ENCODE assay signal across 10 cellular contexts in genomic region chr5:73487257-73487656, GRCh38. TPM values are rescaled to one million over a fixed set of nuclear protein-coding genes. Genes with fewer than 3 reads are reported as not detected.
DNase-seq lines count a peak whose midpoint lies in the region; FAIRE-seq and TF ChIP-seq lines count a peak whose summit lies in the region.
"Not testable (repeated sequence)": the region's sequence is repeated elsewhere in the genome, so short reads cannot be mapped to it uniquely, and the experiment has no call there.
"Had no signal": no experiment of that assay in that cellular context is flagged by ENCODE, and none has a peak within 500 bp of the region (broad histone marks: within the 10 kb centered on the region; RNA-seq: fewer than 3 reads in every experiment).

No MANE protein-coding gene starts in this region.

- not testable (repeated sequence) for H4K91ac ChIP-seq in H9 (ENCODE audit: insufficient read length, low read depth, low read length)
- H4K91ac ChIP-seq in H1 (replicated peaks; ENCODE audit: insufficient read length, low read length), result peak overlapping the region; percentile 9

- CTCF ChIA-PET in H1 (lab: Charles Lee; ENCODE audit: partially characterized antibody), result interaction anchor here (0.8 to 5.3 kb wide), 13 partner anchors 9 to 45 kb away, joined by 3 to 38 read pairs (median 5); partner anchors contain the start of gene FOXD1

- H2BK5ac ChIP-seq in H9 (ENCODE audit: insufficient read length, low read length), result not testable (repeated sequence)
- peak overlapping the region; percentile 60; the same call in 1 of the 2 replicates for H2BK5ac ChIP-seq in H1 (ENCODE audit: low read depth, low read length)

- DNase-seq in H9 (peak; percentile 52), H1 (ENCODE audit: low read depth in 1 of 2, low spot score in 2 of 2) (peak in 1 of 2 experiments; percentile 63), neural progenitor cell (ENCODE audit: low spot score) (peak; percentile 31)
- not testable (repeated sequence) for DNase-seq in iPS DF 6.9 (ENCODE audit: low read depth, low spot score)

- peak overlapping the region; percentile 43 to 49; a peak in 4 of 5 replicates for H3K4me3 Mint-ChIP-seq in H9
- not testable (repeated sequence) for H3K4me3 Mint-ChIP-seq in neural progenitor cell

- not testable (repeated sequence) for H4K8ac ChIP-seq in H9 (replicated peaks; ENCODE audit: insufficient read length, low read depth, low read length); H1 (ENCODE audit: extremely low read depth, insufficient read depth, low read length)

- not testable (repeated sequence) for H3K36me3 ChIP-seq in ES-I3 (ENCODE audit: insufficient read depth, low read length); HUES64 (ENCODE audit: insufficient read depth, low read length); H1 (ENCODE audit: control insufficient read depth in 2 of 4, insufficient read depth in 4 of 4, low read length in 3 of 4); iPS DF 6.9 (ENCODE audit: control insufficient read depth, insufficient read depth, low read length); neural progenitor cell

- not testable (repeated sequence) for H3K9me3 ChIP-seq in ES-I3 (ENCODE audit: control insufficient read depth, insufficient read depth, low read length); H9 (ENCODE audit: control insufficient read depth, low read depth, low read length); HUES64 (ENCODE audit: insufficient read depth, low read depth, low read length); H1 (ENCODE audit: insufficient read depth in 2 of 2, low read depth in 1 of 2, low read length in 1 of 2); iPS DF 6.9 (ENCODE audit: control insufficient read depth, insufficient read depth, low read length); iPS-18c (ENCODE audit: control insufficient read depth, insufficient read depth, low read length); neural progenitor cell (ENCODE audit: low read depth)

- not testable (repeated sequence) for H4K5ac ChIP-seq in H9 (ENCODE audit: insufficient read length, low read depth, low read length)
- peak overlapping the region; percentile 63 for H4K5ac ChIP-seq in H1 (ENCODE audit: insufficient read length, low read depth, low read length)

- not testable (repeated sequence) for H2AFZ ChIP-seq in H9 (ENCODE audit: low read length); H1 (ENCODE audit: low read length); neural progenitor cell (replicated peaks)

- H3K23ac ChIP-seq in H9 (ENCODE audit: insufficient read length, low read depth, low read length); H1 (ENCODE audit: insufficient read length): not testable (repeated sequence)

- H2BK12ac ChIP-seq in H9 (ENCODE audit: insufficient read length, low read depth, low read length); H1 (ENCODE audit: low read depth, low read length): not testable (repeated sequence)

- H2AK5ac ChIP-seq in H9 (ENCODE audit: insufficient read length, low read length); H1 (ENCODE audit: low read depth, low read length): not testable (repeated sequence)

- H3K4me2 ChIP-seq in H9 (ENCODE audit: insufficient read depth, insufficient read length, low read length), result peak overlapping the region; percentile 1
- H3K4me2 ChIP-seq in H1 (ENCODE audit: insufficient read depth in 1 of 2, low read depth in 2 of 2, low read length in 2 of 2), result peak overlapping the region; percentile 61 to 68
- H3K4me2 ChIP-seq in neural progenitor cell, result peak overlapping the region; percentile 14

- not testable (repeated sequence) for H3K18ac ChIP-seq in H9 (ENCODE audit: insufficient read length, low read depth, low read length)
- peak overlapping the region; percentile 2 for H3K18ac ChIP-seq in H1 (ENCODE audit: extremely low read depth, low read length)

- FAIRE-seq in H1 (lab: Jason Lieb, UNC), result not testable (repeated sequence)

- not testable (repeated sequence) for H3T11ph ChIP-seq in H9 (ENCODE audit: low read length)

- H3K23me2 ChIP-seq in H9 (ENCODE audit: insufficient read length, low read depth, low read length, poor library complexity, severe bottlenecking); H1 (ENCODE audit: low read depth, low read length): not testable (repeated sequence)

- H3K79me1 ChIP-seq in H9 (ENCODE audit: insufficient read depth, low read depth, low read length, poor library complexity, severe bottlenecking); H1 (ENCODE audit: low read depth, low read length): not testable (repeated sequence)

- peak overlapping the region; percentile 39 for H2BK120ac ChIP-seq in H9 (ENCODE audit: low read depth, low read length, poor library complexity, severe bottlenecking)
- peak overlapping the region; percentile 93 for H2BK120ac ChIP-seq in H1 (replicated peaks; ENCODE audit: low read depth, low read length)

- H3K56ac ChIP-seq in H9 (ENCODE audit: insufficient read length, low read depth, low read length), result not testable (repeated sequence)
- peak overlapping the region; percentile 59 for H3K56ac ChIP-seq in H1 (replicated peaks; ENCODE audit: insufficient read length, low read depth, low read length)

- H3K9ac ChIP-seq in ES-I3 (ENCODE audit: low read depth, low read length) (0 out of 2 replicates have a peak overlapping the region, but pooled peaks have one; percentile 3), HUES64 (ENCODE audit: low read depth, low read length) (peak overlapping the region; percentile 54), H1 (replicated peaks in 1 of 4; ENCODE audit: extremely low read depth in 1 of 4, low read depth in 3 of 4, low read length in 3 of 4) (0 out of 7 replicates have a peak overlapping the region, but pooled peaks of 2 of the 4 experiments have one; percentile 15 to 29)
- not testable (repeated sequence) for H3K9ac ChIP-seq in H9 (ENCODE audit: extremely low read depth, insufficient read length, low read length); neural progenitor cell

- H3K27me3 Mint-ChIP-seq in H9 (ENCODE audit: low read depth); neural progenitor cell (ENCODE audit: insufficient read depth, low read depth): not testable (repeated sequence)

- TF ChIP-seq POLR2A in H1 (IDR thresholded peaks at IDR 0.05; ENCODE audit: control extremely low read depth in 1 of 2, low read depth in 2 of 2, low read length in 2 of 2), result not testable (repeated sequence)

- H3K4me3 ChIP-seq in HUES64 (ENCODE audit: low read length), result peak overlapping the region; percentile 28
- H3K4me3 ChIP-seq in H1 (ENCODE audit: extremely low read depth in 1 of 4, insufficient read depth in 2 of 4, low read depth in 3 of 4, low read length in 4 of 4), result peak overlapping the region in 1 of 4 experiments; percentile 40; a peak in 3 of 8 replicates
- not testable (repeated sequence) for H3K4me3 ChIP-seq in iPS DF 6.9 (ENCODE audit: low read length); neural progenitor cell
- H3K4me3 ChIP-seq in iPS-18c (ENCODE audit: insufficient read depth, low read depth, low read length), result peak overlapping the region; percentile 21; the same call in 1 of the 2 replicates

- not testable (repeated sequence) for H3K14ac ChIP-seq in H9 (ENCODE audit: insufficient read depth, low read length); H1 (ENCODE audit: insufficient read length)

- not testable (repeated sequence) for H3K27me3 ChIP-seq in H9 (ENCODE audit: insufficient read depth, low read length); HUES64 (ENCODE audit: insufficient read depth, low read length); H1 (replicated peaks in 1 of 4; ENCODE audit: control insufficient read depth in 3 of 4, extremely low read depth in 1 of 4, insufficient read depth in 3 of 4, low read length in 3 of 4); iPS DF 6.9 (ENCODE audit: control insufficient read depth, insufficient read depth, low read length); neural progenitor cell

- H3K9me3 Mint-ChIP-seq in H9, neural progenitor cell: not testable (repeated sequence)

- not testable (repeated sequence) for H2BK15ac ChIP-seq in H9 (ENCODE audit: low read depth, low read length); H1 (ENCODE audit: low read length)

- POLR2A ChIA-PET in H1 (lab: Charles Lee; ENCODE audit: partially characterized antibody), result interaction anchor here (0.6 to 9.3 kb wide), 23 partner anchors 9 to 570 kb away, joined by 3 to 170 read pairs (median 5); partner anchors contain the start of genes BTF3 and FOXD1

- peaks cover 65 to 72% of the 10 kb centered on the region in 2 experiments for H3K4me1 Mint-ChIP-seq in H9
- H3K4me1 Mint-ChIP-seq in neural progenitor cell, result not testable (repeated sequence)

- peaks cover 20% of the 10 kb centered on the region for H3F3A ChIP-seq in neural progenitor cell (ENCODE audit: low read depth)

- H3K27ac Mint-ChIP-seq in H9, result peak overlapping the region; percentile 96 to 99 (median 99)
- not testable (repeated sequence) for H3K27ac Mint-ChIP-seq in neural progenitor cell

- peak overlapping the region; percentile 89 for H3K27ac ChIP-seq in H9 (ENCODE audit: insufficient read length, low read depth, low read length)
- H3K27ac ChIP-seq in HUES64 (ENCODE audit: low read depth, low read length), result peak overlapping the region; percentile 99
- peak overlapping the region; percentile 76; the same call in 1 of the 2 replicates for H3K27ac ChIP-seq in H1 (ENCODE audit: low read depth, low read length)
- H3K27ac ChIP-seq in iPS DF 6.9 (ENCODE audit: low read length), result peak overlapping the region; percentile 48
- not testable (repeated sequence) for H3K27ac ChIP-seq in neural progenitor cell

- TF ChIP-seq EP300 in H1 (IDR thresholded peaks at IDR 0.05; ENCODE audit: borderline replicate concordance in 1 of 2, low read depth in 2 of 2, low read length in 2 of 2), result not testable (repeated sequence)

- H4K20me1 ChIP-seq in H9 (ENCODE audit: control insufficient read depth, insufficient read depth, insufficient read length); H1 (replicated peaks in 1 of 2; ENCODE audit: control insufficient read depth in 1 of 2, insufficient read depth in 2 of 2, low read length in 2 of 2); neural progenitor cell (ENCODE audit: low read depth): not testable (repeated sequence)

- not testable (repeated sequence) for H3K4ac ChIP-seq in H9 (ENCODE audit: low read depth, low read length); H1 (replicated peaks; ENCODE audit: insufficient read length, low read depth, low read length)

- TF ChIP-seq RAD21 in H1 (IDR thresholded peaks at IDR 0.05 in 1 of 2, conservative IDR thresholded peaks at IDR 0.05 in 1 of 2; ENCODE audit: low read depth in 2 of 2, low read length in 2 of 2), result not testable (repeated sequence)

- no CpG with 5 or more reads among the region's 4 CpGs for WGBS in H9 (ENCODE audit: extremely low coverage, insufficient read length, low lambda C conversion rate)
- 38% methylated on average over 4 of the region's 4 CpGs for WGBS in HUES64
- WGBS in H1 (ENCODE audit: extremely low coverage in 1 of 2, insufficient coverage in 1 of 2, insufficient read length in 1 of 2, insufficient replicate concordance in 2 of 2, low coverage in 1 of 2, low lambda C conversion rate in 2 of 2, missing lambda C conversion rate in 1 of 2), 2 experiments, result 5% methylated on average over 4 of the region's 4 CpGs; no CpG with 5 or more reads in 1 of the 2 experiments
- WGBS in iPS DF 6.9 (ENCODE audit: insufficient coverage, insufficient read length), result no CpG with 5 or more reads among the region's 4 CpGs

- TF ChIP-seq CTCF in H9 (conservative IDR thresholded peaks at IDR 0.05); H1 (IDR thresholded peaks at IDR 0.05; ENCODE audit: control extremely low read depth in 1 of 3, insufficient read depth in 1 of 3, low read depth in 1 of 3, low read length in 3 of 3); neural progenitor cell (IDR thresholded peaks at IDR 0.05): not testable (repeated sequence)

- H3K4me1 ChIP-seq in ES-I3 (ENCODE audit: insufficient read depth, low read length) (peaks cover 46% of the 10 kb centered on the region), H9 (ENCODE audit: insufficient read depth, low read length) (peaks cover 28% of the 10 kb centered on the region; the same call in 1 of the 2 replicates), HUES64 (ENCODE audit: insufficient read depth, low read length) (peaks cover 47% of the 10 kb centered on the region), H1 (replicated peaks in 1 of 4; ENCODE audit: control insufficient read depth in 3 of 4, insufficient read depth in 4 of 4, low read length in 3 of 4) (peaks cover 14 to 24% (median 21%) of the 10 kb centered on the region in 4 experiments), iPS DF 6.9 (ENCODE audit: control insufficient read depth, insufficient read depth, low read length) (peaks cover 11% of the 10 kb centered on the region), neural progenitor cell (peaks cover 18% of the 10 kb centered on the region)

- H2BK20ac ChIP-seq in H9 (ENCODE audit: low read depth, low read length, poor library complexity, severe bottlenecking), result not testable (repeated sequence)
- H2BK20ac ChIP-seq in H1 (ENCODE audit: low read length), result 0 out of 2 replicates have a peak overlapping the region, but pooled peaks have one; percentile 10

- H3K36me3 Mint-ChIP-seq in H9 (ENCODE audit: insufficient read depth in 1 of 3, low read depth in 3 of 3); neural progenitor cell: not testable (repeated sequence)

- not testable (repeated sequence) for H3K79me2 ChIP-seq in H9 (ENCODE audit: insufficient read depth, low read length); H1 (ENCODE audit: control insufficient read depth in 1 of 2, insufficient read depth in 2 of 2, low read length in 2 of 2); neural progenitor cell (ENCODE audit: low read depth)

RNA-seq across cellular contexts. Expression of gene BTF3, which starts 11.0 kb away (rescaled TPM):
- 861 and 876 TPM in 2 replicates for total RNA-seq in H9 (2021)
- 759 TPM for polyA plus RNA-seq in HUES64 (2013, experiment 1 of 2)
- polyA plus RNA-seq in HUES64 (2013, experiment 2 of 2), result 803 TPM
- 754 and 760 TPM in 2 replicates for total RNA-seq in H1 (2021; fragmentation: NEBNext Ultra II Directional; extraction: Animal tissue kit (Norgen Biotek cat#: 25700))
- polyA plus RNA-seq in H1 (2011; rRNA removed), result 228 and 396 TPM in 2 replicates
- 534 TPM for polyA plus RNA-seq in H1 (2011; cell fraction: cytosol; rRNA removed)
- polyA plus RNA-seq in H1 (2011; cell fraction: nucleus; rRNA removed), result 231 TPM
- polyA plus RNA-seq in H1 (2012, experiment 1 of 2), result 763 to 1,151 TPM (median 803 TPM) in 4 replicates
- 415 TPM for polyA plus RNA-seq in H1 (2012, experiment 2 of 2)
- polyA plus RNA-seq in H1 (2013, experiment 1 of 2), result 1,514 TPM
- polyA plus RNA-seq in H1 (2013, experiment 2 of 2), result 1,491 TPM
- 244 and 380 TPM in 2 replicates for polyA minus RNA-seq in H1 (2011; rRNA and poly(A)+ RNA removed)
- polyA minus RNA-seq in H1 (2011; cell fraction: cytosol; rRNA and poly(A)+ RNA removed), result 245 TPM
- 134 TPM for polyA minus RNA-seq in H1 (2011; cell fraction: nucleus; rRNA and poly(A)+ RNA removed)
- total RNA-seq in neural progenitor cell (ENCODE audit: low replicate concordance), result 519 and 885 TPM in 2 replicates

RNA-seq across cellular contexts. Expression of gene FOXD1, which starts 38.7 kb away (rescaled TPM):
- total RNA-seq in H9 (2021) (0.20 and 0.31 TPM in 2 replicates), neural progenitor cell (ENCODE audit: low replicate concordance) (0.12 TPM in 1 of 2 replicates, not detected in the other)
- 0.60 TPM for polyA plus RNA-seq in HUES64 (2013, experiment 1 of 2)
- polyA plus RNA-seq in HUES64 (2013, experiment 2 of 2), result 1.3 TPM
- total RNA-seq in H1 (2021; fragmentation: NEBNext Ultra II Directional; extraction: Animal tissue kit (Norgen Biotek cat#: 25700)), result 0.73 and 1.1 TPM in 2 replicates
- polyA plus RNA-seq in H1 (2011; rRNA removed), result 0.11 and 0.17 TPM in 2 replicates
- polyA plus RNA-seq in H1 (2011; cell fraction: cytosol; rRNA removed), result 0.16 TPM
- 0.23 TPM for polyA plus RNA-seq in H1 (2011; cell fraction: nucleus; rRNA removed)
- 0.23 to 0.39 TPM (median 0.29 TPM) in 4 replicates for polyA plus RNA-seq in H1 (2012, experiment 1 of 2)
- polyA plus RNA-seq in H1 (2012, experiment 2 of 2), result 0.47 TPM
- 0.34 TPM for polyA plus RNA-seq in H1 (2013, experiment 1 of 2)
- polyA plus RNA-seq in H1 (2013, experiment 2 of 2), result 0.40 TPM
- polyA minus RNA-seq in H1 (2011; rRNA and poly(A)+ RNA removed), result not detected in 2 replicates
- not detected for polyA minus RNA-seq in H1 (2011; cell fraction: cytosol; rRNA and poly(A)+ RNA removed)
- not detected for polyA minus RNA-seq in H1 (2011; cell fraction: nucleus; rRNA and poly(A)+ RNA removed)
- total RNA-seq: CD4-positive, alpha-beta T cell had no signal
- polyA plus RNA-seq: CD14-positive monocyte; CD8-positive, alpha-beta memory T cell had no signal

Comparison
In these comparisons a context has a peak if more than half of its experiments do, and no peak if none do; other contexts are left out.
1. H3K4me2 ChIP-seq: peak in every context shown above with its lines; median percentile 64 in H1; 14 in neural progenitor cell; 1 in H9.